In genomic region chr5:141771562-141771961, GRCh38 we compare ENCODE assay signal across 17 cellular contexts.
DNase-seq lines count a peak whose midpoint lies in the region; ATAC-seq and TF ChIP-seq lines count a peak whose summit lies in the region.
"Had no signal": no experiment of that assay in that cellular context is flagged by ENCODE, and none has a peak within 500 bp of the region (broad histone marks: within the 10 kb centered on the region; RNA-seq: fewer than 3 reads in every experiment).

No MANE protein-coding gene starts in this region.

- H3K4me1 Mint-ChIP-seq in brain (peaks cover 55% of the 10 kb centered on the region), neural crest cell (peaks cover 24% of the 10 kb centered on the region)

- H3K4me3 ChIP-seq in GM23248 (no peak overlapping the region), heart right ventricle (no peak overlapping the region)
- H3K4me3 ChIP-seq: A549 had no signal

- DNase-seq in GM23248 (no peak), heart right ventricle (peak in 1 of 2 donors; percentile 34), neural crest cell (ENCODE audit: low read depth, low spot score) (no peak), MV-4-11 (lab: John Stamatoyannopoulos, UW) (no peak), NCI-H510A treated with DMSO at 0.1 percent for 48 hours (lab: John Stamatoyannopoulos, UW) (no peak), COLO829 (ENCODE audit: low spot score) (no peak)
- DNase-seq: Caco-2, KG1, NCI-H1092 treated with DMSO at 0.1 percent for 48 hours, NCI-H1694 treated with DMSO at 0.1 percent for 48 hours, NCI-H748 treated with DMSO at 0.1 percent for 48 hours, SHP77 had no signal

- H3K79me2 ChIP-seq in GM23248 (ENCODE audit: insufficient read depth): no peaks in the 10 kb centered on the region

- intact Hi-C loops in heart right ventricle (cut with DNase I): no loop called here

- H3K27me3 ChIP-seq in GM23248 (replicated peaks; ENCODE audit: insufficient read depth) (no peaks in the 10 kb centered on the region), heart right ventricle (no peaks in the 10 kb centered on the region)

- H3K9me2 ChIP-seq in GM23248 (ENCODE audit: insufficient read depth): no peaks in the 10 kb centered on the region

- no peaks in the 10 kb centered on the region for H3F3A ChIP-seq in GM23248 (ENCODE audit: insufficient read depth)

- peak overlapping the region; percentile 53; the same call in 1 of the 2 replicates for H3K9ac ChIP-seq in GM23248

- ATAC-seq in heart right ventricle: peak in 7 of 8 donors; percentile 41 to 82 (median 71)
- no peak for ATAC-seq in GM19467 (IDR thresholded peaks at IDR 0.05; ENCODE audit: unreplicated experiment)
- ATAC-seq: A549, Panc1 had no signal

- TF ChIP-seq CTCF in brain (conservative IDR thresholded peaks at IDR 0.05): no peak
- no peak for TF ChIP-seq CTCF in heart right ventricle (IDR thresholded peaks at IDR 0.05)
- no peak for TF ChIP-seq CTCF in neural crest cell (conservative IDR thresholded peaks at IDR 0.05)

- no peak overlapping the region for H3K4me2 ChIP-seq in GM23248 (ENCODE audit: unreplicated experiment)
- H3K4me2 ChIP-seq: A549 had no signal

- no peaks in the 10 kb centered on the region for H4K20me1 ChIP-seq in GM23248 (ENCODE audit: insufficient read depth)

- H3K4me3 Mint-ChIP-seq in brain: peak overlapping the region in 1 of 5 experiments; percentile 12
- no peak overlapping the region for H3K4me3 Mint-ChIP-seq in neural crest cell

- WGBS in GM23248 (ENCODE audit: low coverage in 1 of 2, low lambda C conversion rate in 2 of 2, missing lambda C conversion rate in 2 of 2), 2 experiments: 41 to 43% methylated on average over 3 of the region's 3 CpGs
- 61 to 65% methylated on average over 3 of the region's 3 CpGs for WGBS in heart right ventricle, 2 donors

- H3K36me3 ChIP-seq in GM23248 (ENCODE audit: low read depth): no peaks in the 10 kb centered on the region
- H3K36me3 ChIP-seq in heart right ventricle: peaks cover 0 to 8% (median 0%) of the 10 kb centered on the region in 9 donors

- H3K27me3 Mint-ChIP-seq in brain: peaks cover 15% of the 10 kb centered on the region
- H3K27me3 Mint-ChIP-seq in neural crest cell (ENCODE audit: low read depth): no peaks in the 10 kb centered on the region

- in situ Hi-C loops in GM23248 (cut with MboI): no loop called here

- H3K27ac ChIP-seq in GM23248 (no peak overlapping the region), heart right ventricle (no peak overlapping the region)
- H3K27ac ChIP-seq: A549, C4-2B had no signal

- peaks cover 13% of the 10 kb centered on the region for H3K4me1 ChIP-seq in GM23248 (ENCODE audit: insufficient read depth)
- H3K4me1 ChIP-seq in heart right ventricle: peaks cover 0 to 27% (median 18%) of the 10 kb centered on the region in 9 donors
- H3K4me1 ChIP-seq: A549, Caco-2 had no signal

- H3K36me3 Mint-ChIP-seq in brain (peaks cover 7% of the 10 kb centered on the region), neural crest cell (ENCODE audit: low read depth) (no peaks in the 10 kb centered on the region)

- H3K27ac Mint-ChIP-seq in brain: peak overlapping the region; percentile 19 to 95 (median 81)
- H3K27ac Mint-ChIP-seq in neural crest cell (ENCODE audit: unreplicated experiment): peak overlapping the region; percentile 86

- H2AFZ ChIP-seq in GM23248: peak overlapping the region; percentile 89; the same call in 1 of the 2 replicates

- H3K9me3 ChIP-seq in GM23248 (ENCODE audit: low read depth) (no peaks in the 10 kb centered on the region), heart right ventricle (no peaks in the 10 kb centered on the region)
- H3K9me3 ChIP-seq: A549, Caco-2 had no signal

- H3K9me3 Mint-ChIP-seq in brain (peaks cover 0 to 6% (median 0%) of the 10 kb centered on the region in 5 experiments), neural crest cell (no peaks in the 10 kb centered on the region)
